Comparison of ENCODE assay signal across 9 cellular contexts in the genomic region with DNA sequence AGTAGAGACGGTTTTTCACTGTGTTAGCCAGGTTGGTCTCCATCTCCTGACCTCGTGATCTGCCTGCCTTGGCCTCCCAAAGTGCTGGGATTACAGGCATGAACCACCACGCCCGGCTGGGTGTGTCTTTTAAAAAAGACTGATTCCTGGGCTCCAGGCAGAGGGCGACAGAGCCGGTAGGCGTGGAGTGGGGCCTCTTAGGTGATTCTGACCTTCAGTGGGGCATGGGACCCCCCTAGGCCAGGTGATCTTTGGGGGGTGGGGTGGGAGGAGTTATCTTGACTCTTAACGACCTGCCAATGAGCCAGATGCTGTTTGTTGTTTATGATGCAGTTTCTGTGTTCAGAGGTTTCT. TPM values are rescaled to one million over a fixed set of nuclear protein-coding genes. Genes with fewer than 3 reads are reported as not detected.
DNase-seq lines count a peak whose midpoint lies in the region; ATAC-seq and TF ChIP-seq lines count a peak whose summit lies in the region.
"Had no signal": no experiment of that assay in that cellular context is flagged by ENCODE, and none has a peak within 500 bp of the region (broad histone marks: within the 10 kb centered on the region; RNA-seq: fewer than 3 reads in every experiment).

No MANE protein-coding gene starts in this region.

- H3K4me1 ChIP-seq in DOHH2 (ENCODE audit: control insufficient read depth, low read length) (peaks cover 88% of the 10 kb centered on the region), RWPE2 (ENCODE audit: insufficient read depth, poor library complexity, severe bottlenecking) (peaks cover 55% of the 10 kb centered on the region), esophagus (ENCODE audit: control insufficient read depth in 2 of 2, insufficient read depth in 2 of 2, low read length in 1 of 2) (peaks cover 0 to 15% of the 10 kb centered on the region in 2 donors), skeletal muscle tissue (ENCODE audit: control insufficient read depth in 3 of 3, insufficient read depth in 3 of 3, low read length in 3 of 3) (peaks cover 7 to 31% (median 12%) of the 10 kb centered on the region in 3 donors)

- H3F3A ChIP-seq in DOHH2 (ENCODE audit: control insufficient read depth, insufficient read depth) = no peaks in the 10 kb centered on the region

- no peaks in the 10 kb centered on the region for H3K27me3 ChIP-seq in DOHH2 (ENCODE audit: control insufficient read depth, low read length)
- H3K27me3 ChIP-seq in RWPE2 (ENCODE audit: insufficient read depth, poor library complexity, severe bottlenecking) = no peaks in the 10 kb centered on the region
- no peaks in the 10 kb centered on the region for H3K27me3 ChIP-seq in esophagus (ENCODE audit: control insufficient read depth in 1 of 2, insufficient read depth in 2 of 2, low read length in 2 of 2)
- no peaks in the 10 kb centered on the region for H3K27me3 ChIP-seq in skeletal muscle tissue (ENCODE audit: control insufficient read depth in 3 of 3, insufficient read depth in 3 of 3, low read length in 3 of 3)

- H3K9ac ChIP-seq in skeletal muscle tissue (ENCODE audit: low read depth in 1 of 3, low read length in 3 of 3) = no peak overlapping the region

- H3K27ac ChIP-seq in DOHH2 (ENCODE audit: low read depth, low read length) (peak overlapping the region; percentile 47), RWPE2 (ENCODE audit: poor library complexity, severe bottlenecking) (peak overlapping the region; percentile 94), esophagus (ENCODE audit: low read depth in 2 of 2, low read length in 1 of 2) (peak overlapping the region; percentile 80 to 89), skeletal muscle tissue (ENCODE audit: low read depth, low read length) (peak overlapping the region; percentile 23)

- no peak for DNase-seq in RWPE2 (ENCODE audit: low spot score)
- DNase-seq in NCI-H69 (lab: John Stamatoyannopoulos, UW) = no peak
- DNase-seq in NOMO-1 treated with DMSO at 0.1 percent for 48 hours (lab: John Stamatoyannopoulos, UW; ENCODE audit: unreplicated experiment) = no peak
- DNase-seq in NOMO-1 (lab: John Stamatoyannopoulos, UW; ENCODE audit: unreplicated experiment in 2 of 2) = no peak
- DNase-seq in GM13977 (ENCODE audit: low spot score) = no peak
- DNase-seq: NCI-H187 treated with DMSO at 0.1 percent for 48 hours had no signal

- no peak for TF ChIP-seq CTCF in DOHH2 (IDR thresholded peaks at IDR 0.05; ENCODE audit: low read depth, low read length, poor library complexity, severe bottlenecking)
- no peak for TF ChIP-seq CTCF in RWPE2 (IDR thresholded peaks at IDR 0.05; ENCODE audit: poor library complexity, severe bottlenecking)
- TF ChIP-seq CTCF in GM13977 (IDR thresholded peaks at IDR 0.05; ENCODE audit: extremely low read depth, insufficient read depth, missing control alignments) = no peak

- WGBS in esophagus, 2 donors = 36 to 37% methylated on average over 8 of the region's 8 CpGs

- H3K36me3 ChIP-seq in DOHH2 (ENCODE audit: control insufficient read depth, low read length) (peaks cover 87% of the 10 kb centered on the region), RWPE2 (ENCODE audit: low read depth) (no peaks in the 10 kb centered on the region), esophagus (ENCODE audit: control insufficient read depth in 2 of 2, insufficient read depth in 2 of 2, low read length in 1 of 2) (no peaks in the 10 kb centered on the region), skeletal muscle tissue (ENCODE audit: control insufficient read depth in 3 of 3, insufficient read depth in 3 of 3, low read length in 3 of 3) (no peaks in the 10 kb centered on the region)

- peak overlapping the region; percentile 68 for H3K4me2 ChIP-seq in DOHH2 (ENCODE audit: low read length)

- H3K79me2 ChIP-seq in DOHH2 (ENCODE audit: control insufficient read depth, low read length) = peaks cover 100% of the 10 kb centered on the region

- H3K9me3 ChIP-seq in DOHH2 (ENCODE audit: control insufficient read depth, insufficient read depth, low read length) (no peaks in the 10 kb centered on the region), RWPE2 (ENCODE audit: severe bottlenecking) (no peaks in the 10 kb centered on the region), esophagus (ENCODE audit: control insufficient read depth in 2 of 2, insufficient read depth in 1 of 2, low read depth in 1 of 2, low read length in 1 of 2) (no peaks in the 10 kb centered on the region), skeletal muscle tissue (ENCODE audit: control insufficient read depth in 3 of 3, low read length in 3 of 3) (no peaks in the 10 kb centered on the region)

- in situ Hi-C loops in GM13977 (cut with MboI; ENCODE audit: low pct_unique_long_range_greater_than_20kb, low sequenced_read_pairs, unreplicated experiment) = no loop called here

- H3K4me3 ChIP-seq in DOHH2 (ENCODE audit: low read length) = peak overlapping the region; percentile 65
- H3K4me3 ChIP-seq in RWPE2 (ENCODE audit: severe bottlenecking) = no peak overlapping the region
- no peak overlapping the region for H3K4me3 ChIP-seq in esophagus (ENCODE audit: low read depth in 1 of 2, low read length in 2 of 2)
- no peak overlapping the region for H3K4me3 ChIP-seq in skeletal muscle tissue (ENCODE audit: low read length in 3 of 3)

- no peaks in the 10 kb centered on the region for H3K9me2 ChIP-seq in DOHH2 (replicated peaks; ENCODE audit: control insufficient read depth, low read length)

- peaks cover 25% of the 10 kb centered on the region for H4K20me1 ChIP-seq in DOHH2 (ENCODE audit: control insufficient read depth, insufficient read depth, low read depth, low read length)

- no peak for ATAC-seq in RWPE2 (ENCODE audit: low read depth)

RNA-seq across cellular contexts. Expression of gene SORL1, which starts 13.6 kb away (rescaled TPM):
- 1 to 10 TPM; 2.5 to 3.0 TPM for polyA plus RNA-seq in esophagus
- total RNA-seq in skeletal muscle tissue = 6.3 TPM

Comparison
In these comparisons a context has a peak if more than half of its experiments do, and no peak if none do; other contexts are left out.
1. H3K27ac ChIP-seq: peak in every context shown above with its lines; median percentile 94 in RWPE2; 84 in esophagus; 47 in DOHH2; 23 in skeletal muscle tissue.